Comparison of ENCODE assay signal across 8 cellular contexts in the genomic region with DNA sequence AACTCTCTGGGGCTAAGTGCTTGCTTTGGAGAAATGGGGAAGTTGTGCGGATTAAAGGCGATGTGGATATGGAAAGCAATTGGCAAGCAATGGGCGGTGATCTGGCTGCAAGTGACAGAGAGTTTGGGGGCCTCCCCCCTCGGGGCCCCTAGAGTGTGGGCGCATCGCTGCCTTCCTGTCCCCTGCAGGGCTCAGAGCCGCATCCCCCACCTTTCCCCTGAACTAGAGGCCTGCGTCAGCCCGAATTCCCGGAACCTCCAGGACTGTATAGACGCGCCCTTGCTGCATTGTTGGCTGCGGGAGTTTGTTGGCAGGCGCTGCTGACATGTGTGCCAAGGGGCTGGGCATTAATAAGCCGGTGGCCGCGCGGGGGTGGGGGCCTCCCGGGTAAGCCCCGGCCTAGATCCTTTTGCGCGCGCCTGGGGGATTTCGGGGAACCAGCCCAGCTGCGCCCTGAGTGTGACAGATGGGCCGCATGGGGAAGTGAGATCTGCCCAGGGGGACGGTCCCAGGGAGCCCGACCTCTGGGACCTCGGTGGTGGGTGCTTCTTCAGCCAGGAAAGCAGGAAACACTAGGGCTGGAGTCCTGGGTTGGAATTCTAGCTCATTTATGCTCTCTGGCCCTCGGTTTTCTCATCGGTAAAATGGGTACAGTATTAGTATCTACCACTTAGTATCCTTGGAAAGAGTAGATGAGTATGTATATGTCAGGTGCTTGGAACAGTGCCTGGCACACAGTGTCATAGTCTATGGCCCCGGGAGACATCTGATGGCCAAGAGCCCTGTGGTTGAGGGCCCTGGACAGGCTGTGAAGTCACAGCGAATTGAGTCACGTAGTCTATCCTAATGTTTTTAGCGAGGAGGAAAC. TPM values are rescaled to one million over a fixed set of nuclear protein-coding genes. Genes with fewer than 3 reads are reported as not detected.
DNase-seq lines count a peak whose midpoint lies in the region; ATAC-seq and TF ChIP-seq lines count a peak whose summit lies in the region.

No MANE protein-coding gene starts in this region.

- 3% methylated on average over 22 of the region's 35 CpGs for WGBS in right lobe of liver (ENCODE audit: insufficient coverage, low coverage, low lambda C conversion rate, missing lambda C conversion rate)

- peaks cover 4% of the 10 kb centered on the region for H3K9me3 Mint-ChIP-seq in activated CD4-positive, alpha-beta T cell treated with anti-CD3 and anti-CD28 coated beads, Interleukin-2, amount 10 ng/mL, durations not matched to agents 24 days and 14 days

- POLR2A ChIA-PET in GM10248 (lab: Yijun Ruan, JAX), result interaction anchor here (0.7 to 1.9 kb wide), 2 partner anchors 10 to 16 kb away, joined by 3 to 16 read pairs; no protein-coding TSS in a partner anchor

- peak; percentile 84 for DNase-seq in GM10248 (ENCODE audit: extremely low spot score)
- DNase-seq in NCI-H2196 treated with DMSO at 0.1 percent for 48 hours (lab: John Stamatoyannopoulos, UW; ENCODE audit: unreplicated experiment), result peak; percentile 32
- DNase-seq in activated CD4-positive, alpha-beta T cell treated with anti-CD3 and anti-CD28 coated beads, Interleukin-2, amount 10 ng/mL, durations not matched to agents 24 days and 14 days, result peak; percentile 83
- DNase-seq in dermis blood vessel endothelial cell, result peak; percentile 85
- peak; percentile 86 to 88 (median 88) for DNase-seq in right lobe of liver
- DNase-seq in stimulated activated CD4-positive, alpha-beta T cell treated with anti-CD3 and anti-CD28 coated beads, Interleukin-4, amount 100 ng/mL, for 48 hours (ENCODE audit: low read depth in 2 of 2), result peak; percentile 51 to 58
- DNase-seq in SK-N-DZ (ENCODE audit: low spot score), result no peak

- H3K27ac Mint-ChIP-seq in activated CD4-positive, alpha-beta T cell treated with anti-CD3 and anti-CD28 coated beads, Interleukin-2, amount 10 ng/mL, durations not matched to agents 24 days and 14 days, result peak overlapping the region; percentile 94

- peaks cover 21% of the 10 kb centered on the region for H3K36me3 Mint-ChIP-seq in activated CD4-positive, alpha-beta T cell treated with anti-CD3 and anti-CD28 coated beads, Interleukin-2, amount 10 ng/mL, durations not matched to agents 24 days and 14 days (ENCODE audit: low read depth)

- TF ChIP-seq POLR2A in right lobe of liver (IDR thresholded peaks at IDR 0.05), result no peak

- H3K4me3 ChIP-seq in right lobe of liver, result peak overlapping the region; percentile 92 to 96 (median 95)

- CTCF ChIA-PET in GM10248 (lab: Yijun Ruan, JAX), result interaction anchor here (0.8 to 8.0 kb wide), 9 partner anchors 9 to 94 kb away, joined by 3 to 77 read pairs (median 10); partner anchors contain the start of gene POLR3E

- TF ChIP-seq CTCF in GM10248 (IDR thresholded peaks at IDR 0.05; ENCODE audit: control extremely low read depth, extremely low read depth, low read depth, missing control alignments) (no peak), right lobe of liver (IDR thresholded peaks at IDR 0.05) (no peak)

- intact Hi-C loops in activated CD4-positive, alpha-beta T cell treated with anti-CD3 and anti-CD28 coated beads, Interleukin-2, amount 10 ng/mL, durations not matched to agents 24 days and 14 days (cut with micrococcal nuclease), result loop anchor here (1.0 to 5.0 kb wide), 7 partner anchors 12 to 168 kb away; partner anchors contain the start of genes CDR2 and POLR3E
- intact Hi-C loops in right lobe of liver (cut with DNase I), result no loop called here

- no peaks in the 10 kb centered on the region for H3K36me3 ChIP-seq in right lobe of liver

- peak overlapping the region; percentile 89 for H3K4me3 Mint-ChIP-seq in activated CD4-positive, alpha-beta T cell treated with anti-CD3 and anti-CD28 coated beads, Interleukin-2, amount 10 ng/mL, durations not matched to agents 24 days and 14 days

- H3K4me1 Mint-ChIP-seq in activated CD4-positive, alpha-beta T cell treated with anti-CD3 and anti-CD28 coated beads, Interleukin-2, amount 10 ng/mL, durations not matched to agents 24 days and 14 days, result peaks cover 29% of the 10 kb centered on the region

- H3K27me3 Mint-ChIP-seq in activated CD4-positive, alpha-beta T cell treated with anti-CD3 and anti-CD28 coated beads, Interleukin-2, amount 10 ng/mL, durations not matched to agents 24 days and 14 days, result no peaks in the 10 kb centered on the region

- ATAC-seq in HG02678 (IDR thresholded peaks at IDR 0.05; ENCODE audit: unreplicated experiment) (peak; percentile 43), right lobe of liver (peak; percentile 59 to 71 (median 66))

- H3K9me3 ChIP-seq in right lobe of liver, result no peaks in the 10 kb centered on the region

- H3K4me1 ChIP-seq in right lobe of liver, result peaks cover 0 to 13% (median 4%) of the 10 kb centered on the region in 4 donors

- peak overlapping the region; percentile 33 to 84 (median 74) for H3K27ac ChIP-seq in right lobe of liver

- H3K27me3 ChIP-seq in right lobe of liver, result no peaks in the 10 kb centered on the region

RNA-seq across cellular contexts. Expression of gene EEF2K, which starts 1.0 kb away (rescaled TPM):
- 30.5 and 33.9 TPM in 2 replicates for total RNA-seq in activated CD4-positive, alpha-beta T cell treated with anti-CD3 and anti-CD28 coated beads, Interleukin-2, amount 10 ng/mL, durations not matched to agents 24 days and 14 days
- total RNA-seq in dermis blood vessel endothelial cell (44.1 and 59.6 TPM in 2 replicates), right lobe of liver (10 to 100 TPM in 5 of 6 experiments, 1 to 10 TPM in 1; 10.0 to 17.5 (median 11.5) TPM)
- 17.2 and 21.1 TPM in 2 replicates for polyA plus RNA-seq in SK-N-DZ (2014; cell fraction: cytosol; rRNA removed)
- polyA plus RNA-seq in SK-N-DZ (2014; cell fraction: nucleus; rRNA removed), result 13.8 and 15.2 TPM in 2 replicates

RNA-seq across cellular contexts. Expression of gene SDR42E2, which starts 44.8 kb away (rescaled TPM):
- total RNA-seq in activated CD4-positive, alpha-beta T cell treated with anti-CD3 and anti-CD28 coated beads, Interleukin-2, amount 10 ng/mL, durations not matched to agents 24 days and 14 days, result 0.07 TPM in 1 of 2 replicates, not detected in the other
- total RNA-seq in dermis blood vessel endothelial cell, result not detected in 2 replicates
- not detected for total RNA-seq in right lobe of liver
- polyA plus RNA-seq in SK-N-DZ (2014; cell fraction: cytosol; rRNA removed), result not detected in 2 replicates
- not detected in 2 replicates for polyA plus RNA-seq in SK-N-DZ (2014; cell fraction: nucleus; rRNA removed)
